1 cellular context compared by ENCODE assay signal in the genomic region with DNA sequence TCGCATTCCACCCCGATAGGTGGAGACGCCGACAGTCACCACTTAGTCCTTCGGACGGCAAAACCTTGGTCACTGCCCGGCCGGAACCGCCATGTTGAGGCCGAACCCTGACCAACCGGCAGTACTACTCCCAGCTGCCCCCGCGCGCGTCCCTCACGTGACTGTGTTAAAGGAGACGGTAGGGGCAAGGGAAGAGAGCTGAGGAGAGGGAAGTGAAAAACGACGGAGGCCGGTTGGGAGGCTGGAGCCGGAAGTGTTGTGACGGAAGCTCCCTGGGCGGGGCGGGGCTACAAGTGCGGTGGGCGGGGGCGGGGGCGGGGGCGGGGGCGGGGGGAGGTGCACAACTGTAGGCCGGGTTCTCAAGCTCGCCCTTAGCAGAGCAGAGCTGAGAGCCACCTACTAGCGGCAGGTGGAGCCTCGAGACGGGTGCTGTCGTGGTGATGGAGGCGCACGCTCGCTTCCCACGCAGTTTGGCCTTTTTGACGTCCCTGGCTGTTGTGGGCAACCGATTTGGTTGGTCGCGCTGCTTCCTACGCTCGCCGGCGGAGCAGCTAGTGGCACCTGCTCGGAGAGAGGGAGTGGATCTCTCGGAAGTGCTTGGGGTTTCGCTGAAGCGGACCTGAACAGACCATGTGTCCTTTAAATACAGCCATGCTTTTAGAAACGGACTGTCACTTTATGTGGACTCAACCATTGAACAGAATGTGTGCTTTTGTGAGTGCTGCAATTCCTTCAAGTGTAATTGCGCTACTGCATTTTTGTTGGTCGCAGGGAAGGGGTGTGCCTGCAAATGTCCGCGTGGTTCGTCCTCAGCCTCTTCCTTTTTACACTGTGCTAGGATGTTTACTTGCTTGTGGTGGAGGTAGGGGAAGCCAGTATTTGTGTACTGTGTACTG.
A peak's percentile ranks its signal among the peaks of the same experiment; 100 is the strongest.
TF ChIP-seq lines count a peak whose summit lies in the region.

A gene with protein sequence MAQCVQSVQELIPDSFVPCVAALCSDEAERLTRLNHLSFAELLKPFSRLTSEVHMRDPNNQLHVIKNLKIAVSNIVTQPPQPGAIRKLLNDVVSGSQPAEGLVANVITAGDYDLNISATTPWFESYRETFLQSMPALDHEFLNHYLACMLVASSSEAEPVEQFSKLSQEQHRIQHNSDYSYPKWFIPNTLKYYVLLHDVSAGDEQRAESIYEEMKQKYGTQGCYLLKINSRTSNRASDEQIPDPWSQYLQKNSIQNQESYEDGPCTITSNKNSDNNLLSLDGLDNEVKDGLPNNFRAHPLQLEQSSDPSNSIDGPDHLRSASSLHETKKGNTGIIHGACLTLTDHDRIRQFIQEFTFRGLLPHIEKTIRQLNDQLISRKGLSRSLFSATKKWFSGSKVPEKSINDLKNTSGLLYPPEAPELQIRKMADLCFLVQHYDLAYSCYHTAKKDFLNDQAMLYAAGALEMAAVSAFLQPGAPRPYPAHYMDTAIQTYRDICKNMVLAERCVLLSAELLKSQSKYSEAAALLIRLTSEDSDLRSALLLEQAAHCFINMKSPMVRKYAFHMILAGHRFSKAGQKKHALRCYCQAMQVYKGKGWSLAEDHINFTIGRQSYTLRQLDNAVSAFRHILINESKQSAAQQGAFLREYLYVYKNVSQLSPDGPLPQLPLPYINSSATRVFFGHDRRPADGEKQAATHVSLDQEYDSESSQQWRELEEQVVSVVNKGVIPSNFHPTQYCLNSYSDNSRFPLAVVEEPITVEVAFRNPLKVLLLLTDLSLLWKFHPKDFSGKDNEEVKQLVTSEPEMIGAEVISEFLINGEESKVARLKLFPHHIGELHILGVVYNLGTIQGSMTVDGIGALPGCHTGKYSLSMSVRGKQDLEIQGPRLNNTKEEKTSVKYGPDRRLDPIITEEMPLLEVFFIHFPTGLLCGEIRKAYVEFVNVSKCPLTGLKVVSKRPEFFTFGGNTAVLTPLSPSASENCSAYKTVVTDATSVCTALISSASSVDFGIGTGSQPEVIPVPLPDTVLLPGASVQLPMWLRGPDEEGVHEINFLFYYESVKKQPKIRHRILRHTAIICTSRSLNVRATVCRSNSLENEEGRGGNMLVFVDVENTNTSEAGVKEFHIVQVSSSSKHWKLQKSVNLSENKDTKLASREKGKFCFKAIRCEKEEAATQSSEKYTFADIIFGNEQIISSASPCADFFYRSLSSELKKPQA (N-terminal part only) (minus strand): TSS at position 130 of the 896 bp plus-strand sequence. CDS start 364 bp downstream, outside the sequence.

TF ChIP-seq in HepG2, 621 proteins besides CTCF, POLR2A, EP300 and RAD21 (continues in another document):
- 0 out of 2 replicates have a peak, but pooled peaks have one; percentile 17 for TF ChIP-seq HNF4G (IDR thresholded peaks at IDR 0.05; ENCODE audit: borderline replicate concordance, low read depth, low read length)
- TF ChIP-seq HNF4G (CRISPR knock-in tag; IDR thresholded peaks at IDR 0.05; ENCODE audit: borderline replicate concordance, low read depth), result no peak
- TF ChIP-seq GTF2F1 (IDR thresholded peaks at IDR 0.05; ENCODE audit: low read length), result no peak
- TF ChIP-seq, protein P1, sequence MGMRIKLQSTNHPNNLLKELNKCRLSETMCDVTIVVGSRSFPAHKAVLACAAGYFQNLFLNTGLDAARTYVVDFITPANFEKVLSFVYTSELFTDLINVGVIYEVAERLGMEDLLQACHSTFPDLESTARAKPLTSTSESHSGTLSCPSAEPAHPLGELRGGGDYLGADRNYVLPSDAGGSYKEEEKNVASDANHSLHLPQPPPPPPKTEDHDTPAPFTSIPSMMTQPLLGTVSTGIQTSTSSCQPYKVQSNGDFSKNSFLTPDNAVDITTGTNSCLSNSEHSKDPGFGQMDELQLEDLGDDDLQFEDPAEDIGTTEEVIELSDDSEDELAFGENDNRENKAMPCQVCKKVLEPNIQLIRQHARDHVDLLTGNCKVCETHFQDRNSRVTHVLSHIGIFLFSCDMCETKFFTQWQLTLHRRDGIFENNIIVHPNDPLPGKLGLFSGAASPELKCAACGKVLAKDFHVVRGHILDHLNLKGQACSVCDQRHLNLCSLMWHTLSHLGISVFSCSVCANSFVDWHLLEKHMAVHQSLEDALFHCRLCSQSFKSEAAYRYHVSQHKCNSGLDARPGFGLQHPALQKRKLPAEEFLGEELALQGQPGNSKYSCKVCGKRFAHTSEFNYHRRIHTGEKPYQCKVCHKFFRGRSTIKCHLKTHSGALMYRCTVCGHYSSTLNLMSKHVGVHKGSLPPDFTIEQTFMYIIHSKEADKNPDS (CRISPR knock-in tag; IDR thresholded peaks at IDR 0.05), result no peak
- peak; percentile 85 for TF ChIP-seq KDM5A (IDR thresholded peaks at IDR 0.05; ENCODE audit: borderline replicate concordance, low read length)
- TF ChIP-seq ZNF180 (CRISPR knock-in tag; IDR thresholded peaks at IDR 0.05; ENCODE audit: borderline replicate concordance, low read depth), result no peak
- TF ChIP-seq KDM2A (CRISPR knock-in tag; IDR thresholded peaks at IDR 0.05; ENCODE audit: borderline replicate concordance, low read depth), result peak; percentile 63; the same call in 1 of the 2 replicates
- TF ChIP-seq CCAR2 (optimal IDR thresholded peaks at IDR 0.05; ENCODE audit: low read depth, low read length), result no peak
- TF ChIP-seq, protein P2, sequence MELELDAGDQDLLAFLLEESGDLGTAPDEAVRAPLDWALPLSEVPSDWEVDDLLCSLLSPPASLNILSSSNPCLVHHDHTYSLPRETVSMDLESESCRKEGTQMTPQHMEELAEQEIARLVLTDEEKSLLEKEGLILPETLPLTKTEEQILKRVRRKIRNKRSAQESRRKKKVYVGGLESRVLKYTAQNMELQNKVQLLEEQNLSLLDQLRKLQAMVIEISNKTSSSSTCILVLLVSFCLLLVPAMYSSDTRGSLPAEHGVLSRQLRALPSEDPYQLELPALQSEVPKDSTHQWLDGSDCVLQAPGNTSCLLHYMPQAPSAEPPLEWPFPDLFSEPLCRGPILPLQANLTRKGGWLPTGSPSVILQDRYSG (CRISPR knock-in tag; IDR thresholded peaks at IDR 0.05), result no peak; the same call in 1 of the 2 replicates
- TF ChIP-seq SKI (IDR thresholded peaks at IDR 0.05; ENCODE audit: partially characterized antibody), result peak; percentile 33
- TF ChIP-seq, protein P3, sequence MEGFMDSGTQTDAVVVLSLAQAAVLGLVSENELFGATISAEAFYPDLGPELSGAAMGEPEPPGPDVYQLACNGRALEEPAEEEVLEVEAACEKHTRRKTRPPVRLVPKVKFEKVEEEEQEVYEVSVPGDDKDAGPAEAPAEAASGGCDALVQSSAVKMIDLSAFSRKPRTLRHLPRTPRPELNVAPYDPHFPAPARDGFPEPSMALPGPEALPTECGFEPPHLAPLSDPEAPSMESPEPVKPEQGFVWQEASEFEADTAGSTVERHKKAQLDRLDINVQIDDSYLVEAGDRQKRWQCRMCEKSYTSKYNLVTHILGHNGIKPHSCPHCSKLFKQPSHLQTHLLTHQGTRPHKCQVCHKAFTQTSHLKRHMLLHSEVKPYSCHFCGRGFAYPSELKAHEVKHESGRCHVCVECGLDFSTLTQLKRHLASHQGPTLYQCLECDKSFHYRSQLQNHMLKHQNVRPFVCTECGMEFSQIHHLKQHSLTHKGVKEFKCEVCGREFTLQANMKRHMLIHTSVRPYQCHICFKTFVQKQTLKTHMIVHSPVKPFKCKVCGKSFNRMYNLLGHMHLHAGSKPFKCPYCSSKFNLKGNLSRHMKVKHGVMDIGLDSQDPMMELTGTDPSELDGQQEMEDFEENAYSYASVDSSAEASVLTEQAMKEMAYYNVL (CRISPR knock-in tag; IDR thresholded peaks at IDR 0.05; ENCODE audit: borderline replicate concordance), result no peak
- TF ChIP-seq ZFX (CRISPR knock-in tag; IDR thresholded peaks at IDR 0.05; ENCODE audit: low read depth), result peak; percentile 91
- no peak for TF ChIP-seq NR3C1 (CRISPR knock-in tag; IDR thresholded peaks at IDR 0.05)
- TF ChIP-seq BRCA1 (CRISPR knock-in tag; IDR thresholded peaks at IDR 0.05), result no peak
- TF ChIP-seq TSC22D2 (CRISPR knock-in tag; IDR thresholded peaks at IDR 0.05; ENCODE audit: borderline replicate concordance), result no peak
- TF ChIP-seq, protein P4, sequence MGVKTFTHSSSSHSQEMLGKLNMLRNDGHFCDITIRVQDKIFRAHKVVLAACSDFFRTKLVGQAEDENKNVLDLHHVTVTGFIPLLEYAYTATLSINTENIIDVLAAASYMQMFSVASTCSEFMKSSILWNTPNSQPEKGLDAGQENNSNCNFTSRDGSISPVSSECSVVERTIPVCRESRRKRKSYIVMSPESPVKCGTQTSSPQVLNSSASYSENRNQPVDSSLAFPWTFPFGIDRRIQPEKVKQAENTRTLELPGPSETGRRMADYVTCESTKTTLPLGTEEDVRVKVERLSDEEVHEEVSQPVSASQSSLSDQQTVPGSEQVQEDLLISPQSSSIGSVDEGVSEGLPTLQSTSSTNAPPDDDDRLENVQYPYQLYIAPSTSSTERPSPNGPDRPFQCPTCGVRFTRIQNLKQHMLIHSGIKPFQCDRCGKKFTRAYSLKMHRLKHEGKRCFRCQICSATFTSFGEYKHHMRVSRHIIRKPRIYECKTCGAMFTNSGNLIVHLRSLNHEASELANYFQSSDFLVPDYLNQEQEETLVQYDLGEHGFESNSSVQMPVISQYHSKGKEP (CRISPR knock-in tag; IDR thresholded peaks at IDR 0.05), result no peak
- TF ChIP-seq, protein P5, sequence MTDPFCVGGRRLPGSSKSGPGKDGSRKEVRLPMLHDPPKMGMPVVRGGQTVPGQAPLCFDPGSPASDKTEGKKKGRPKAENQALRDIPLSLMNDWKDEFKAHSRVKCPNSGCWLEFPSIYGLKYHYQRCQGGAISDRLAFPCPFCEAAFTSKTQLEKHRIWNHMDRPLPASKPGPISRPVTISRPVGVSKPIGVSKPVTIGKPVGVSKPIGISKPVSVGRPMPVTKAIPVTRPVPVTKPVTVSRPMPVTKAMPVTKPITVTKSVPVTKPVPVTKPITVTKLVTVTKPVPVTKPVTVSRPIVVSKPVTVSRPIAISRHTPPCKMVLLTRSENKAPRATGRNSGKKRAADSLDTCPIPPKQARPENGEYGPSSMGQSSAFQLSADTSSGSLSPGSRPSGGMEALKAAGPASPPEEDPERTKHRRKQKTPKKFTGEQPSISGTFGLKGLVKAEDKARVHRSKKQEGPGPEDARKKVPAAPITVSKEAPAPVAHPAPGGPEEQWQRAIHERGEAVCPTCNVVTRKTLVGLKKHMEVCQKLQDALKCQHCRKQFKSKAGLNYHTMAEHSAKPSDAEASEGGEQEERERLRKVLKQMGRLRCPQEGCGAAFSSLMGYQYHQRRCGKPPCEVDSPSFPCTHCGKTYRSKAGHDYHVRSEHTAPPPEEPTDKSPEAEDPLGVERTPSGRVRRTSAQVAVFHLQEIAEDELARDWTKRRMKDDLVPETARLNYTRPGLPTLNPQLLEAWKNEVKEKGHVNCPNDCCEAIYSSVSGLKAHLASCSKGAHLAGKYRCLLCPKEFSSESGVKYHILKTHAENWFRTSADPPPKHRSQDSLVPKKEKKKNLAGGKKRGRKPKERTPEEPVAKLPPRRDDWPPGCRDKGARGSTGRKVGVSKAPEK (CRISPR knock-in tag; IDR thresholded peaks at IDR 0.05; ENCODE audit: borderline replicate concordance), result peak; percentile 37; the same call in 1 of the 2 replicates
- TF ChIP-seq ZIK1 (CRISPR knock-in tag; IDR thresholded peaks at IDR 0.05; ENCODE audit: borderline replicate concordance, low read depth), result peak; percentile 38; the same call in 1 of the 2 replicates
- no peak; the same call in 1 of the 2 replicates for TF ChIP-seq ZZZ3 (CRISPR knock-in tag; IDR thresholded peaks at IDR 0.05; ENCODE audit: borderline replicate concordance)
- no peak for TF ChIP-seq AGO1 (IDR thresholded peaks at IDR 0.05; ENCODE audit: low read depth, low read length, poor library complexity, severe bottlenecking)
- peak; percentile 94 for TF ChIP-seq ELF1 (CRISPR knock-in tag; IDR thresholded peaks at IDR 0.05)
- TF ChIP-seq, protein P6, sequence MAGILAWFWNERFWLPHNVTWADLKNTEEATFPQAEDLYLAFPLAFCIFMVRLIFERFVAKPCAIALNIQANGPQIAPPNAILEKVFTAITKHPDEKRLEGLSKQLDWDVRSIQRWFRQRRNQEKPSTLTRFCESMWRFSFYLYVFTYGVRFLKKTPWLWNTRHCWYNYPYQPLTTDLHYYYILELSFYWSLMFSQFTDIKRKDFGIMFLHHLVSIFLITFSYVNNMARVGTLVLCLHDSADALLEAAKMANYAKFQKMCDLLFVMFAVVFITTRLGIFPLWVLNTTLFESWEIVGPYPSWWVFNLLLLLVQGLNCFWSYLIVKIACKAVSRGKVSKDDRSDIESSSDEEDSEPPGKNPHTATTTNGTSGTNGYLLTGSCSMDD (CRISPR knock-in tag; IDR thresholded peaks at IDR 0.05), result no peak
- TF ChIP-seq, protein P7, sequence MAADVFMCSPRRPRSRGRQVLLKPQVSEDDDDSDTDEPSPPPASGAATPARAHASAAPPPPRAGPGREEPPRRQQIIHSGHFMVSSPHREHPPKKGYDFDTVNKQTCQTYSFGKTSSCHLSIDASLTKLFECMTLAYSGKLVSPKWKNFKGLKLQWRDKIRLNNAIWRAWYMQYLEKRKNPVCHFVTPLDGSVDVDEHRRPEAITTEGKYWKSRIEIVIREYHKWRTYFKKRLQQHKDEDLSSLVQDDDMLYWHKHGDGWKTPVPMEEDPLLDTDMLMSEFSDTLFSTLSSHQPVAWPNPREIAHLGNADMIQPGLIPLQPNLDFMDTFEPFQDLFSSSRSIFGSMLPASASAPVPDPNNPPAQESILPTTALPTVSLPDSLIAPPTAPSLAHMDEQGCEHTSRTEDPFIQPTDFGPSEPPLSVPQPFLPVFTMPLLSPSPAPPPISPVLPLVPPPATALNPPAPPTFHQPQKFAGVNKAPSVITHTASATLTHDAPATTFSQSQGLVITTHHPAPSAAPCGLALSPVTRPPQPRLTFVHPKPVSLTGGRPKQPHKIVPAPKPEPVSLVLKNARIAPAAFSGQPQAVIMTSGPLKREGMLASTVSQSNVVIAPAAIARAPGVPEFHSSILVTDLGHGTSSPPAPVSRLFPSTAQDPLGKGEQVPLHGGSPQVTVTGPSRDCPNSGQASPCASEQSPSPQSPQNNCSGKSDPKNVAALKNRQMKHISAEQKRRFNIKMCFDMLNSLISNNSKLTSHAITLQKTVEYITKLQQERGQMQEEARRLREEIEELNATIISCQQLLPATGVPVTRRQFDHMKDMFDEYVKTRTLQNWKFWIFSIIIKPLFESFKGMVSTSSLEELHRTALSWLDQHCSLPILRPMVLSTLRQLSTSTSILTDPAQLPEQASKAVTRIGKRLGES (CRISPR knock-in tag; IDR thresholded peaks at IDR 0.05; ENCODE audit: borderline replicate concordance), result no peak
